In genomic region chr10:129963076-129963830, GRCh38 we compare ENCODE assay signal across 9 cellular contexts. TPM values are rescaled to one million over a fixed set of nuclear protein-coding genes. Genes with fewer than 3 reads are reported as not detected.
DNase-seq lines count a peak whose midpoint lies in the region; ATAC-seq lines count a peak whose summit lies in the region.
"Had no signal": no experiment of that assay in that cellular context is flagged by ENCODE, and none has a peak within 500 bp of the region (broad histone marks: within the 10 kb centered on the region; RNA-seq: fewer than 3 reads in every experiment).

No MANE protein-coding gene starts in this region.

- no peak overlapping the region for H3K27ac Mint-ChIP-seq in activated T-helper 2 cell treated with anti-CD3 and anti-CD28 coated beads, Interferon-gamma antibody, Interleukin-2, Interleukin-4, amounts not matched to agents 10 μg/mL and 5 μg/mL and 100 μg/mL, durations not matched to agents 14 hours and 24 hours and 36 hours

- intact Hi-C loops in activated T-helper 2 cell treated with anti-CD3 and anti-CD28 coated beads, Interferon-gamma antibody, Interleukin-2, Interleukin-4, amounts not matched to agents 10 μg/mL and 5 μg/mL and 100 μg/mL, durations not matched to agents 14 hours and 24 hours and 36 hours (cut with micrococcal nuclease), result loop anchor here (5.0 kb wide), 1 partner anchor 931 kb away; no protein-coding TSS in a partner anchor

- H3K27me3 Mint-ChIP-seq in activated T-helper 2 cell treated with anti-CD3 and anti-CD28 coated beads, Interferon-gamma antibody, Interleukin-2, Interleukin-4, amounts not matched to agents 10 μg/mL and 5 μg/mL and 100 μg/mL, durations not matched to agents 14 hours and 24 hours and 36 hours (ENCODE audit: low read depth), result peaks cover 59% of the 10 kb centered on the region

- H3K27ac ChIP-seq in iPS-20b (ENCODE audit: low read length) (no peak overlapping the region), stomach smooth muscle (ENCODE audit: low read length) (no peak overlapping the region), caudate nucleus (ENCODE audit: low read depth, low read length) (no peak overlapping the region)

- no peaks in the 10 kb centered on the region for H3K36me3 ChIP-seq in iPS-20b (ENCODE audit: insufficient read depth, low read depth, low read length)
- no peaks in the 10 kb centered on the region for H3K36me3 ChIP-seq in stomach smooth muscle (ENCODE audit: control insufficient read depth in 2 of 2, insufficient read depth in 2 of 2, low read length in 2 of 2)

- H3K9me3 ChIP-seq in iPS-20b (ENCODE audit: insufficient read depth, low read depth, low read length), result no peaks in the 10 kb centered on the region
- peaks cover 0 to 2% of the 10 kb centered on the region in 2 donors for H3K9me3 ChIP-seq in stomach smooth muscle (ENCODE audit: control insufficient read depth in 2 of 2, low read length in 2 of 2)

- H3K4me1 ChIP-seq in iPS-20b (ENCODE audit: insufficient read depth, low read length) (peaks cover 5% of the 10 kb centered on the region; the same call in 1 of the 2 replicates), stomach smooth muscle (ENCODE audit: control insufficient read depth, insufficient read depth, low read length) (peaks cover 51% of the 10 kb centered on the region)

- no peak for ATAC-seq in HG02938 (IDR thresholded peaks at IDR 0.05; ENCODE audit: unreplicated experiment)
- ATAC-seq in HG03108 (IDR thresholded peaks at IDR 0.05; ENCODE audit: unreplicated experiment), result no peak

- H3K4me3 ChIP-seq in iPS-20b (ENCODE audit: low read length) (peak overlapping the region; percentile 58), stomach smooth muscle (ENCODE audit: low read length in 2 of 2) (peak overlapping the region; percentile 49 to 73)

- H3K27me3 ChIP-seq in iPS-20b (ENCODE audit: insufficient read depth, low read length) (peaks cover 98% of the 10 kb centered on the region), stomach smooth muscle (ENCODE audit: control insufficient read depth in 1 of 2, insufficient read depth in 2 of 2, low read length in 2 of 2) (peaks cover 65 to 96% of the 10 kb centered on the region in 2 donors)

- peak overlapping the region; percentile 60 for H3K4me3 Mint-ChIP-seq in activated T-helper 2 cell treated with anti-CD3 and anti-CD28 coated beads, Interferon-gamma antibody, Interleukin-2, Interleukin-4, amounts not matched to agents 10 μg/mL and 5 μg/mL and 100 μg/mL, durations not matched to agents 14 hours and 24 hours and 36 hours (ENCODE audit: low read depth)

- peaks cover 5% of the 10 kb centered on the region for H3K9me3 Mint-ChIP-seq in activated T-helper 2 cell treated with anti-CD3 and anti-CD28 coated beads, Interferon-gamma antibody, Interleukin-2, Interleukin-4, amounts not matched to agents 10 μg/mL and 5 μg/mL and 100 μg/mL, durations not matched to agents 14 hours and 24 hours and 36 hours

- peaks cover 4% of the 10 kb centered on the region for H3K4me1 Mint-ChIP-seq in activated T-helper 2 cell treated with anti-CD3 and anti-CD28 coated beads, Interferon-gamma antibody, Interleukin-2, Interleukin-4, amounts not matched to agents 10 μg/mL and 5 μg/mL and 100 μg/mL, durations not matched to agents 14 hours and 24 hours and 36 hours (ENCODE audit: low read depth)

- H3K9ac ChIP-seq in iPS-20b (ENCODE audit: low read depth, low read length) (no peak overlapping the region), stomach smooth muscle (ENCODE audit: low read length in 2 of 2) (peak overlapping the region in 1 of 2 donors; percentile 21)

- peak; percentile 29 for DNase-seq in activated CD4-positive, alpha-beta T cell treated with anti-CD3 and anti-CD28 coated beads for 48 hours
- DNase-seq in activated CD4-positive, alpha-beta T cell treated with anti-CD3 and anti-CD28 coated beads for 4 hours, result no peak
- no peak for DNase-seq in activated T-helper 2 cell treated with anti-CD3 and anti-CD28 coated beads, Interferon-gamma antibody, Interleukin-2, Interleukin-4, amounts not matched to agents 10 μg/mL and 5 μg/mL and 100 μg/mL, durations not matched to agents 14 hours and 24 hours and 36 hours (ENCODE audit: low spot score)
- no peak for DNase-seq in caudate nucleus (lab: John Stamatoyannopoulos, UW)

- H3K36me3 Mint-ChIP-seq in activated T-helper 2 cell treated with anti-CD3 and anti-CD28 coated beads, Interferon-gamma antibody, Interleukin-2, Interleukin-4, amounts not matched to agents 10 μg/mL and 5 μg/mL and 100 μg/mL, durations not matched to agents 14 hours and 24 hours and 36 hours (ENCODE audit: low read depth), result peaks cover 2% of the 10 kb centered on the region

RNA-seq across cellular contexts. Expression of gene EBF3, which starts 0.8 kb away (rescaled TPM):
- not detected in 2 replicates for total RNA-seq in activated T-helper 2 cell treated with anti-CD3 and anti-CD28 coated beads, Interferon-gamma antibody, Interleukin-2, Interleukin-4, amounts not matched to agents 10 μg/mL and 5 μg/mL and 100 μg/mL, durations not matched to agents 14 hours and 24 hours and 36 hours
- total RNA-seq: activated CD8-positive, alpha-beta memory T cell treated with anti-CD3 and anti-CD28 coated beads for 36 hours had no signal
